7 cellular contexts compared by ENCODE assay signal in the genomic region with DNA sequence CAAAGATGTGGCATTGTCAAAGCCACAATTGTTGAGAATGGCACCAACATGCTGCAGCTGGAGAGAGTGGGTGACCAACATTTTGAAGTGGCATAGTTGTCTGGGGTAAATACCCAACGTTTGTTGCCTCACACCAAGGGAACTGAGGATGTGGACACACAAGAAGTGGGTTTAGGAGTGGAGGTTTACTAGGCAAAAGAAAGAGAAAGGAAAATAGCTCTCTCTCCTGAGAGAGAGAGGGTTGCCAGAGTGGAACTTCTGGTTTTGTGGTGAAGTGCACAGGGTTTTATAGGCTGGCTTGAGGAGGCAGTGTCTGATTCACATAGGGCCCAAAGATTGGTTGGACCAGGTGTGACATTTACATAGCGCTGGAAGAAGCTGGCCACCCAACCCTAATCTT. TPM values are rescaled to one million over a fixed set of nuclear protein-coding genes. Genes with fewer than 3 reads are reported as not detected.
"Had no signal": no experiment of that assay in that cellular context is flagged by ENCODE, and none has a peak within 500 bp of the region (broad histone marks: within the 10 kb centered on the region; RNA-seq: fewer than 3 reads in every experiment).

No MANE protein-coding gene starts in this region.

RNA-seq across cellular contexts. Expression of a gene that starts 29.0 kb away (rescaled TPM):
- total RNA-seq: dermis microvascular lymphatic vessel endothelial cell, endodermal cell, glomerular endothelial cell, kidney epithelial cell, lung microvascular endothelial cell, mesothelial cell of epicardium, myocyte had no signal
